Comparison of ENCODE assay signal across 8 cellular contexts in the genomic region with DNA sequence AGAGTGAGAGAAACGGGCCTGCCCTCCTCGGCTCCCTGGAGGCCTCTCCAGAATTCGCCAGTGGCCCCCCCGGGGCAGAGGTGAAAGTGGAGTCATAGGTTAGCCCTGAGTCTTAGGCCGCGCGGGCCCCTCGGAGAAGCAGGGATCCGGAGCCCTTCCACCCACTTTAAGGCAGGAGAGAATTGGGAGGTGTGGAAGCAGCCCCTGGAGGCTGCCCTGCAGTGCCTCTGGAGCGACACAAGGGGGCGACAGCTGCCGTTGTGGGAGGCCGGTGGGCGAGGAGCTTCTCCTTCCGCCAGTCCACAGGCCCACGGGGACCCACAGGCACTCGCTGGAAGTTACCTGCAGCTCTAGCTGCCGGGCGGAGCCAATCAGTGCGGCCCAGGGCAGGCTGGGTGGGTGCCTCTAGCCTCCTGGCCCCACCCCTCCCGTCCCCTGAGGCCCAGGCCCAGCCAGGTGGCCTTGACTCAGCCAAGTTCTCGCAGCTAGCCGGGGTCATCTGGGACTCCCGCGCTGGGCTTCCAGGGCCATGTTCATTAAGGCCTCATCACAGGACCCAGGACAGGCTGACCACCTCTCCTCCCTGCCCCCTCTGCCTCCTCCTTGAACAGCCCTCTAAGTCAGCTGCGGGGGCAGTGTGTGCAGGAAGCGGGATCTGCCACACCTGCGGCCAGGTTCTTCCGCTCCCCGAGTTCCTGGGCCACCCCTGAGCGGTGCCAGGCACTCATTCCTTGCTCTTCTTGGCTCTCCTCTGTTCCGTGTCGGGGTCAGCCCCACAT. TPM values are rescaled to one million over a fixed set of nuclear protein-coding genes. Genes with fewer than 3 reads are reported as not detected.
A peak's percentile ranks its signal among the peaks of the same experiment; 100 is the strongest.
DNase-seq lines count a peak whose midpoint lies in the region; ATAC-seq and TF ChIP-seq lines count a peak whose summit lies in the region.

No MANE protein-coding gene starts in this region.

- H3K9me3 ChIP-seq in HEK293 (ENCODE audit: control insufficient read depth, insufficient read depth, low read depth, low read length) (no peaks in the 10 kb centered on the region), breast epithelium (no peaks in the 10 kb centered on the region), left lung (no peaks in the 10 kb centered on the region)

- H3K36me3 ChIP-seq in HEK293 (ENCODE audit: control insufficient read depth in 2 of 2, insufficient read depth in 1 of 2, low read length in 2 of 2) (peaks cover 0 to 26% of the 10 kb centered on the region in 2 experiments; a peak in 1 of 3 replicates), breast epithelium (no peaks in the 10 kb centered on the region), left lung (peaks cover 0 to 4% of the 10 kb centered on the region in 2 donors)

- POLR2A ChIA-PET in HEK293 (lab: Yijun Ruan, JAX), result interaction anchor here (0.5 to 1.1 kb wide), 3 partner anchors 9 to 40 kb away, joined by 3 to 10 read pairs (median 5); partner anchors contain the start of gene CHRM4

- no peaks in the 10 kb centered on the region; the same call in 1 of the 2 replicates for H3K4me1 ChIP-seq in HEK293 (ENCODE audit: control insufficient read depth, insufficient read depth, low read length)
- H3K4me1 ChIP-seq in breast epithelium, result peaks cover 28 to 56% of the 10 kb centered on the region in 2 donors
- H3K4me1 ChIP-seq in left lung, result peaks cover 13 to 89% of the 10 kb centered on the region in 2 donors

- no peak overlapping the region for H3K4me3 ChIP-seq in HEK293 (ENCODE audit: low read depth, low read length)
- H3K4me3 ChIP-seq in breast epithelium, result peak overlapping the region in 2 of 3 donors; percentile 41 to 63
- H3K4me3 ChIP-seq in left lung, result no peak overlapping the region

- intact Hi-C loops in breast epithelium (cut with DNase I; ENCODE audit: low total_unique reads), result no loop called here
- intact Hi-C loops in left lung (cut with DNase I), result no loop called here

- CTCF ChIA-PET in HEK293 (lab: Yijun Ruan, JAX), result interaction anchor here (0.6 to 10.0 kb wide), 38 partner anchors 9 to 650 kb away, joined by 3 to 98 read pairs (median 4); partner anchors contain the start of genes CHRM4 and CREB3L1

- DNase-seq in 8988T (peak; percentile 81), breast epithelium (ENCODE audit: low spot score in 2 of 2) (peak in 1 of 2 donors; percentile 69), left lung (peak in 1 of 2 donors; percentile 88), NCI-H226 (no peak)
- peak; percentile 44 to 57 (median 52) for DNase-seq in activated CD4-positive, CD25-positive, alpha-beta regulatory T cell (lab: John Stamatoyannopoulos, UW)
- DNase-seq in stimulated activated CD8-positive, alpha-beta memory T cell treated with anti-CD3 and anti-CD28 coated beads, Interleukin-12 subunit alpha, Interleukin-12 subunit beta, amount 100 ng/mL, for 1 hour (ENCODE audit: low read depth), result peak; percentile 64

- H3K27ac ChIP-seq in HEK293 (ENCODE audit: extremely low read depth, low read depth, low read length) (no peak overlapping the region), breast epithelium (peak overlapping the region; percentile 86 to 91), left lung (peak overlapping the region in 1 of 2 donors; percentile 33)

- peak; percentile 70 for TF ChIP-seq CTCF in HEK293 (tag by site-specific recombination; IDR thresholded peaks at IDR 0.05)
- peak; percentile 76 to 92 (median 79) for TF ChIP-seq CTCF in breast epithelium (IDR thresholded peaks at IDR 0.05)
- peak; percentile 74 to 93 for TF ChIP-seq CTCF in left lung (IDR thresholded peaks at IDR 0.05)

- no peak for TF ChIP-seq POLR2A in breast epithelium (IDR thresholded peaks at IDR 0.05)

- H3K27me3 ChIP-seq in breast epithelium (no peaks in the 10 kb centered on the region), left lung (no peaks in the 10 kb centered on the region)

- ATAC-seq in left lung (no peak), GM18870 (IDR thresholded peaks at IDR 0.05; ENCODE audit: unreplicated experiment) (no peak)

TF ChIP-seq in HEK293, 187 proteins besides CTCF, POLR2A, EP300 and RAD21 (continues in another document):
- TF ChIP-seq ZNF112 (tag by site-specific recombination; IDR thresholded peaks at IDR 0.05) (no peak), ZNF558 (tag by site-specific recombination; IDR thresholded peaks at IDR 0.05) (no peak), HOXA7 (CRISPR knock-in tag; IDR thresholded peaks at IDR 0.05; ENCODE audit: borderline replicate concordance) (no peak), ZNF521 (tag by site-specific recombination; IDR thresholded peaks at IDR 0.05) (no peak), ZNF324 (tag by site-specific recombination; IDR thresholded peaks at IDR 0.05) (no peak), ZNF416 (tag by site-specific recombination; IDR thresholded peaks at IDR 0.05) (no peak), MYNN (tag by site-specific recombination; IDR thresholded peaks at IDR 0.05; ENCODE audit: borderline replicate concordance) (no peak), ZNF391 (tag by site-specific recombination; IDR thresholded peaks at IDR 0.05; ENCODE audit: borderline replicate concordance, low read depth) (no peak), ZSCAN16 (tag by site-specific recombination; IDR thresholded peaks at IDR 0.05) (no peak), ZNF174 (tag by site-specific recombination; IDR thresholded peaks at IDR 0.05) (no peak), SCRT1 (tag by site-specific recombination; IDR thresholded peaks at IDR 0.05; ENCODE audit: borderline replicate concordance) (no peak), ZNF274 (IDR thresholded peaks at IDR 0.05; ENCODE audit: low read length) (no peak), ZNF274 (tag by site-specific recombination; IDR thresholded peaks at IDR 0.05; ENCODE audit: borderline replicate concordance) (no peak)
- TF ChIP-seq, protein P1, sequence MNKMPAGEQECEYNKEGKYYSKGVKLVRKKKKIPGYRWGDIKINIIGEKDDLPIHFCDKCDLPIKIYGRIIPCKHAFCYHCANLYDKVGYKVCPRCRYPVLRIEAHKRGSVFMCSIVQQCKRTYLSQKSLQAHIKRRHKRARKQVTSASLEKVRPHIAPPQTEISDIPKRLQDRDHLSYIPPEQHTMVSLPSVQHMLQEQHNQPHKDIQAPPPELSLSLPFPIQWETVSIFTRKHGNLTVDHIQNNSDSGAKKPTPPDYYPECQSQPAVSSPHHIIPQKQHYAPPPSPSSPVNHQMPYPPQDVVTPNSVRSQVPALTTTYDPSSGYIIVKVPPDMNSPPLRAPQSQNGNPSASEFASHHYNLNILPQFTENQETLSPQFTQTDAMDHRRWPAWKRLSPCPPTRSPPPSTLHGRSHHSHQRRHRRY (tag by site-specific recombination; IDR thresholded peaks at IDR 0.05), result no peak
- TF ChIP-seq, protein P2, sequence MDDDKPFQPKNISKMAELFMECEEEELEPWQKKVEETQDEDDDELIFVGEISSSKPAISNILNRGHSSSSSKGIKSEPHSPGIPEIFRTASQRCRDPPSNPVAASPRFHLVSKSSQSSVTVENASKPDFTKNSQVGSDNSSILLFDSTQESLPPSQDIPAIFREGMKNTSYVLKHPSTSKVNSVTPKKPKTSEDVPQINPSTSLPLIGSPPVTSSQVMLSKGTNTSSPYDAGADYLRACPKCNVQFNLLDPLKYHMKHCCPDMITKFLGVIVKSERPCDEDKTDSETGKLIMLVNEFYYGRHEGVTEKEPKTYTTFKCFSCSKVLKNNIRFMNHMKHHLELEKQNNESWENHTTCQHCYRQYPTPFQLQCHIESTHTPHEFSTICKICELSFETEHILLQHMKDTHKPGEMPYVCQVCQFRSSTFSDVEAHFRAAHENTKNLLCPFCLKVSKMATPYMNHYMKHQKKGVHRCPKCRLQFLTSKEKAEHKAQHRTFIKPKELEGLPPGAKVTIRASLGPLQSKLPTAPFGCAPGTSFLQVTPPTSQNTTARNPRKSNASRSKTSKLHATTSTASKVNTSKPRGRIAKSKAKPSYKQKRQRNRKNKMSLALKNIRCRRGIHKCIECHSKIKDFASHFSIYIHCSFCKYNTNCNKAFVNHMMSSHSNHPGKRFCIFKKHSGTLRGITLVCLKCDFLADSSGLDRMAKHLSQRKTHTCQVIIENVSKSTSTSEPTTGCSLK (tag by site-specific recombination; IDR thresholded peaks at IDR 0.05), result no peak

RNA-seq across cellular contexts. Expression of gene DGKZ, which starts 5.0 kb away (rescaled TPM):
- total RNA-seq in breast epithelium, result 10 to 100 TPM; 42.3 to 46.5 (median 46.2) TPM
- 10 to 100 TPM; 40.5 to 65.1 TPM for total RNA-seq in left lung

RNA-seq across cellular contexts. Expression of gene MDK, which starts 29.2 kb away (rescaled TPM):
- total RNA-seq in breast epithelium, result 100 to 1,000 TPM in 1 of 3 donors, 10 to 100 TPM in 2; 20.5 to 115 (median 54.7) TPM
- total RNA-seq in left lung, result 100 to 1,000 TPM in 1 of 2 donors, 10 to 100 TPM in 1; 15.4 to 121 TPM

RNA-seq across cellular contexts. Expression of gene CHRM4, which starts 39.3 kb away (rescaled TPM):
- total RNA-seq in breast epithelium (1 to 10 TPM in 1 of 3 donors, under 1 TPM in 1, not detected in 1; 0.66 to 1.1 TPM), left lung (not detected)

Comparison
In these comparisons a context has a peak if more than half of its experiments do, and no peak if none do; other contexts are left out.
1. H3K4me3 ChIP-seq: peak in breast epithelium (2 of 3); none in HEK293 (single experiment) and left lung (0 of 2).
2. Peak in every context shown above with its lines, with median percentiles within 50 percentile points of each other: CTCF ChIP-seq.